8 cellular contexts compared by ENCODE assay signal in genomic region chr17:42536372-42537155, GRCh38. TPM values are rescaled to one million over a fixed set of nuclear protein-coding genes. Genes with fewer than 3 reads are reported as not detected.
DNase-seq lines count a peak whose midpoint lies in the region; ATAC-seq and TF ChIP-seq lines count a peak whose summit lies in the region.

No MANE protein-coding gene starts in this region.

- peak; percentile 71 for ATAC-seq in GM19397 (IDR thresholded peaks at IDR 0.05; ENCODE audit: unreplicated experiment)
- ATAC-seq in HG03460 (IDR thresholded peaks at IDR 0.05; ENCODE audit: unreplicated experiment), result peak; percentile 55

- H3K4me1 Mint-ChIP-seq in CD4-positive, alpha-beta memory T cell, result peaks cover 25 to 55% (median 39%) of the 10 kb centered on the region in 4 donors
- H3K4me1 Mint-ChIP-seq in endothelial cell (ENCODE audit: unreplicated experiment), result peaks cover 16% of the 10 kb centered on the region

- intact Hi-C loops in CD4-positive, alpha-beta memory T cell (cut with micrococcal nuclease), result loop anchor here (2.0 kb wide), 1 partner anchor 18 kb away; no protein-coding TSS in a partner anchor

- no peaks in the 10 kb centered on the region for H3K9me3 ChIP-seq in CD4-positive, alpha-beta memory T cell (ENCODE audit: control insufficient read depth in 1 of 2, low read length in 2 of 2)
- H3K9me3 ChIP-seq in mesodermal cell (ENCODE audit: control insufficient read depth, low read length), result no peaks in the 10 kb centered on the region

- peak overlapping the region; percentile 36 for H3K27ac ChIP-seq in CD4-positive, alpha-beta memory T cell (ENCODE audit: low read depth, low read length)
- peak overlapping the region; percentile 64 for H3K27ac ChIP-seq in mesodermal cell (ENCODE audit: low read depth, low read length, severe bottlenecking)

- peaks cover 33% of the 10 kb centered on the region for H3K4me1 ChIP-seq in CD4-positive, alpha-beta memory T cell (ENCODE audit: insufficient read depth, low read length)
- H3K4me1 ChIP-seq in mesodermal cell (ENCODE audit: control insufficient read depth, insufficient read depth, low read length, poor library complexity, severe bottlenecking), result peaks cover 13% of the 10 kb centered on the region

- H3K9me3 Mint-ChIP-seq in CD4-positive, alpha-beta memory T cell, result no peaks in the 10 kb centered on the region
- no peaks in the 10 kb centered on the region for H3K9me3 Mint-ChIP-seq in endothelial cell (ENCODE audit: unreplicated experiment)

- H3K4me3 ChIP-seq in CD4-positive, alpha-beta memory T cell (ENCODE audit: low read length in 2 of 2), result peak overlapping the region; percentile 43 to 57
- H3K4me3 ChIP-seq in mesodermal cell (ENCODE audit: extremely low read depth, insufficient read depth, low read length, poor library complexity, severe bottlenecking), result peak overlapping the region; percentile 51

- peak; percentile 53 to 74 (median 55) for DNase-seq in CD4-positive, alpha-beta memory T cell
- DNase-seq in NCI-H82 treated with DMSO at 0.1 percent for 48 hours (lab: John Stamatoyannopoulos, UW; ENCODE audit: unreplicated experiment) (peak; percentile 43), endothelial cell (ENCODE audit: low spot score) (peak; percentile 68)
- DNase-seq in activated CD8-positive, alpha-beta memory T cell treated with anti-CD3 and anti-CD28 coated beads for 48 hours (ENCODE audit: low read depth in 2 of 3, low spot score in 2 of 3), result peak; percentile 45 to 62 (median 60)
- peak; percentile 45 to 52 for DNase-seq in stimulated activated CD8-positive, alpha-beta memory T cell treated with anti-CD3 and anti-CD28 coated beads, Interleukin-2, amount 100 ng/mL, for 1 hour (ENCODE audit: low read depth in 2 of 2)

- CTCF ChIA-PET in CD4-positive, alpha-beta memory T cell (lab: Charles Lee; ENCODE audit: partially characterized antibody), result interaction anchor here (1.2 to 1.7 kb wide), 4 partner anchors 12 to 31 kb away, joined by 3 to 4 read pairs (median 4); no protein-coding TSS in a partner anchor

- no peak for TF ChIP-seq CTCF in endothelial cell (IDR thresholded peaks at IDR 0.05; ENCODE audit: unreplicated experiment)

- WGBS in mesodermal cell (ENCODE audit: insufficient coverage in 2 of 2), 2 experiments, result 2% methylated on average over 50 to 53 of the region's 65 CpGs

- no peaks in the 10 kb centered on the region for H3K36me3 ChIP-seq in CD4-positive, alpha-beta memory T cell (ENCODE audit: insufficient read depth, low read length)
- H3K36me3 ChIP-seq in mesodermal cell (ENCODE audit: control insufficient read depth, insufficient read depth, low read length), result peaks cover 16% of the 10 kb centered on the region

- no peaks in the 10 kb centered on the region for H3K27me3 Mint-ChIP-seq in CD4-positive, alpha-beta memory T cell
- peaks cover 7% of the 10 kb centered on the region for H3K27me3 Mint-ChIP-seq in endothelial cell (ENCODE audit: unreplicated experiment)

- no peaks in the 10 kb centered on the region for H3K27me3 ChIP-seq in CD4-positive, alpha-beta memory T cell (ENCODE audit: insufficient read depth, low read length)

- POLR2A ChIA-PET in CD4-positive, alpha-beta memory T cell (lab: Charles Lee; ENCODE audit: partially characterized antibody), result interaction anchor here (0.8 to 2.9 kb wide), 16 partner anchors 9 to 461 kb away, joined by 3 to 28 read pairs (median 6); partner anchors contain the start of genes MLX, PSMC3IP, RETREG3 and STAT3

- peak overlapping the region; percentile 81 to 85 (median 84) for H3K4me3 Mint-ChIP-seq in CD4-positive, alpha-beta memory T cell
- peak overlapping the region; percentile 86 for H3K4me3 Mint-ChIP-seq in endothelial cell (ENCODE audit: unreplicated experiment)

- peaks cover 0 to 3% of the 10 kb centered on the region in 2 donors for H3K36me3 Mint-ChIP-seq in CD4-positive, alpha-beta memory T cell
- peaks cover 15% of the 10 kb centered on the region for H3K36me3 Mint-ChIP-seq in endothelial cell (ENCODE audit: low read depth, unreplicated experiment)

- H3K27ac Mint-ChIP-seq in CD4-positive, alpha-beta memory T cell, result peak overlapping the region in 6 of 7 donors; percentile 55 to 82 (median 76)
- no peak overlapping the region for H3K27ac Mint-ChIP-seq in endothelial cell (ENCODE audit: unreplicated experiment)

RNA-seq across cellular contexts. Expression of gene NAGLU, which starts 0.5 kb away (rescaled TPM):
- 10 to 100 TPM; 20.6 to 22.8 TPM for total RNA-seq in CD4-positive, alpha-beta memory T cell
- 10 to 100 TPM in 1 of 2 donors, 1 to 10 TPM in 1; 8.5 to 15.5 TPM for polyA plus RNA-seq in CD4-positive, alpha-beta memory T cell
- 24.2 TPM for total RNA-seq in endothelial cell (ENCODE audit: unreplicated experiment)
- 20.3 TPM for polyA plus RNA-seq in mesodermal cell (2013, experiment 1 of 2)
- polyA plus RNA-seq in mesodermal cell (2013, experiment 2 of 2), result 17.8 TPM

RNA-seq across cellular contexts. Expression of gene HSD17B1, which starts 16.2 kb away (rescaled TPM):
- total RNA-seq in CD4-positive, alpha-beta memory T cell, result 1 to 10 TPM; 1.2 TPM
- under 1 TPM; 0.07 to 0.88 TPM for polyA plus RNA-seq in CD4-positive, alpha-beta memory T cell
- total RNA-seq in endothelial cell (ENCODE audit: unreplicated experiment), result 0.64 TPM
- 0.92 TPM for polyA plus RNA-seq in mesodermal cell (2013, experiment 1 of 2)
- polyA plus RNA-seq in mesodermal cell (2013, experiment 2 of 2), result 0.71 TPM

RNA-seq across cellular contexts. Expression of gene COASY, which starts 25.4 kb away (rescaled TPM):
- 10 to 100 TPM; 65.2 to 71.1 TPM for total RNA-seq in CD4-positive, alpha-beta memory T cell
- polyA plus RNA-seq in CD4-positive, alpha-beta memory T cell, result 10 to 100 TPM; 44.6 to 66.0 TPM
- total RNA-seq in endothelial cell (ENCODE audit: unreplicated experiment), result 66.3 TPM
- 68.8 TPM for polyA plus RNA-seq in mesodermal cell (2013, experiment 1 of 2)
- 60.4 TPM for polyA plus RNA-seq in mesodermal cell (2013, experiment 2 of 2)

RNA-seq across cellular contexts. Expression of gene MLX, which starts 30.3 kb away (rescaled TPM):
- 10 to 100 TPM; 73.3 to 73.7 TPM for total RNA-seq in CD4-positive, alpha-beta memory T cell
- 10 to 100 TPM; 38.1 to 53.6 TPM for polyA plus RNA-seq in CD4-positive, alpha-beta memory T cell
- 45.9 TPM for total RNA-seq in endothelial cell (ENCODE audit: unreplicated experiment)
- polyA plus RNA-seq in mesodermal cell (2013, experiment 1 of 2), result 39.2 TPM
- polyA plus RNA-seq in mesodermal cell (2013, experiment 2 of 2), result 34.6 TPM

RNA-seq across cellular contexts. Expression of gene PSMC3IP, which starts 41.0 kb away (rescaled TPM):
- total RNA-seq in CD4-positive, alpha-beta memory T cell, result 1 to 10 TPM; 3.4 to 4.5 TPM
- polyA plus RNA-seq in CD4-positive, alpha-beta memory T cell, result 1 to 10 TPM in 1 of 2 donors, under 1 TPM in 1; 0.93 to 1.9 TPM
- 8.0 TPM for total RNA-seq in endothelial cell (ENCODE audit: unreplicated experiment)
- polyA plus RNA-seq in mesodermal cell (2013, experiment 1 of 2), result 13.9 TPM
- polyA plus RNA-seq in mesodermal cell (2013, experiment 2 of 2), result 12.8 TPM

Comparison
In these comparisons a context has a peak if more than half of its experiments do, and no peak if none do; other contexts are left out.
1. Peak in every context shown above with its lines: DNase-seq, ATAC-seq, H3K4me3 ChIP-seq and H3K27ac ChIP-seq.